1 cellular context compared by ENCODE assay signal in the genomic region with DNA sequence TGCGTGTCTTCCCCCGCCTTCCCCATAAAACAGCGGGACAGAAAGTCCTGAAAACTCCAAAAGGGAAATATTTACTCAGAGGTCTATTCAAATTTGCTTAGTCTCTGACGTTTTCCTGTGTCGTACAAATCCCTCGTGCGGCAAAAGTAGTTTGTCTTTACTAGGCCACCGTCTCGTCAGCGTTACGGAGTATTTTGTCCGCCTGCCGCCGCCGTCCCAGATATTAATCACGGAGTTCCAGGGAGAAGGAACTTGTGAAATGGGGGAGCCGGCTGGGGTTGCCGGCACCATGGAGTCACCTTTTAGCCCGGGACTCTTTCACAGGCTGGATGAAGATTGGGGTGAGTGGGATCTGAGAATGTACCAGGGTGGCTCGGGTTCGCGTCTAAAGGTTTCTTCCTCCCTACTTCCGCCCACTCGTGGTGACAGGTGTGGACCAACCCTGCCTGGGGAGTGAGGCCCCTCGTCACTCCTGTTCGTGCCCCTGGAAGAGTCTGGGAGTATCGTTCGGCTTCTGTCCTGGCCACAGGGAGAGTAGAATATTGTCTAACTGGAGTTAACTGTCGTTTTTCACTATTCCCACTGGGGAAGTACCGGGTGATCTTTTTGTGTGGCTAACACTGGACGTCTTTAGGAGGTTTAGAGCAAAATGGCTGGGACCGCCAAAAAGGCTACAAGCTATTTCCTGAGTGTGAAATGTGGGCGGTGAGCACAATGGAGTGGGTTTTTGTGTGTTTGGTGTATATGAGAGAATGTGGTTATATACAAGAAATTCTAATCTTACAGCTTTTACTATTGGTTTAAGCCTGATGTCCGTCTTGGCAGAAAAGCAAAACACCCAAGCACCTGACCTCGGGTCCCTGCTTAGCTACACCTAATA.
A peak's percentile ranks its signal among the peaks of the same experiment; 100 is the strongest.
TF ChIP-seq lines count a peak whose summit lies in the region.

A gene with protein sequence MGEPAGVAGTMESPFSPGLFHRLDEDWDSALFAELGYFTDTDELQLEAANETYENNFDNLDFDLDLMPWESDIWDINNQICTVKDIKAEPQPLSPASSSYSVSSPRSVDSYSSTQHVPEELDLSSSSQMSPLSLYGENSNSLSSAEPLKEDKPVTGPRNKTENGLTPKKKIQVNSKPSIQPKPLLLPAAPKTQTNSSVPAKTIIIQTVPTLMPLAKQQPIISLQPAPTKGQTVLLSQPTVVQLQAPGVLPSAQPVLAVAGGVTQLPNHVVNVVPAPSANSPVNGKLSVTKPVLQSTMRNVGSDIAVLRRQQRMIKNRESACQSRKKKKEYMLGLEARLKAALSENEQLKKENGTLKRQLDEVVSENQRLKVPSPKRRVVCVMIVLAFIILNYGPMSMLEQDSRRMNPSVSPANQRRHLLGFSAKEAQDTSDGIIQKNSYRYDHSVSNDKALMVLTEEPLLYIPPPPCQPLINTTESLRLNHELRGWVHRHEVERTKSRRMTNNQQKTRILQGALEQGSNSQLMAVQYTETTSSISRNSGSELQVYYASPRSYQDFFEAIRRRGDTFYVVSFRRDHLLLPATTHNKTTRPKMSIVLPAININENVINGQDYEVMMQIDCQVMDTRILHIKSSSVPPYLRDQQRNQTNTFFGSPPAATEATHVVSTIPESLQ (plus strand): TSS at position 219 of the 880 bp plus-strand sequence. CDS start 41 bp downstream, at position 260.

TF ChIP-seq in K562, 482 proteins besides CTCF, POLR2A, EP300 and RAD21 (continued from another document and continues in another):
- TF ChIP-seq, protein P1, sequence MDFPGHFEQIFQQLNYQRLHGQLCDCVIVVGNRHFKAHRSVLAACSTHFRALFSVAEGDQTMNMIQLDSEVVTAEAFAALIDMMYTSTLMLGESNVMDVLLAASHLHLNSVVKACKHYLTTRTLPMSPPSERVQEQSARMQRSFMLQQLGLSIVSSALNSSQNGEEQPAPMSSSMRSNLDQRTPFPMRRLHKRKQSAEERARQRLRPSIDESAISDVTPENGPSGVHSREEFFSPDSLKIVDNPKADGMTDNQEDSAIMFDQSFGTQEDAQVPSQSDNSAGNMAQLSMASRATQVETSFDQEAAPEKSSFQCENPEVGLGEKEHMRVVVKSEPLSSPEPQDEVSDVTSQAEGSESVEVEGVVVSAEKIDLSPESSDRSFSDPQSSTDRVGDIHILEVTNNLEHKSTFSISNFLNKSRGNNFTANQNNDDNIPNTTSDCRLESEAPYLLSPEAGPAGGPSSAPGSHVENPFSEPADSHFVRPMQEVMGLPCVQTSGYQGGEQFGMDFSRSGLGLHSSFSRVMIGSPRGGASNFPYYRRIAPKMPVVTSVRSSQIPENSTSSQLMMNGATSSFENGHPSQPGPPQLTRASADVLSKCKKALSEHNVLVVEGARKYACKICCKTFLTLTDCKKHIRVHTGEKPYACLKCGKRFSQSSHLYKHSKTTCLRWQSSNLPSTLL (IDR thresholded peaks at IDR 0.05) = no peak
- TF ChIP-seq, protein P2, sequence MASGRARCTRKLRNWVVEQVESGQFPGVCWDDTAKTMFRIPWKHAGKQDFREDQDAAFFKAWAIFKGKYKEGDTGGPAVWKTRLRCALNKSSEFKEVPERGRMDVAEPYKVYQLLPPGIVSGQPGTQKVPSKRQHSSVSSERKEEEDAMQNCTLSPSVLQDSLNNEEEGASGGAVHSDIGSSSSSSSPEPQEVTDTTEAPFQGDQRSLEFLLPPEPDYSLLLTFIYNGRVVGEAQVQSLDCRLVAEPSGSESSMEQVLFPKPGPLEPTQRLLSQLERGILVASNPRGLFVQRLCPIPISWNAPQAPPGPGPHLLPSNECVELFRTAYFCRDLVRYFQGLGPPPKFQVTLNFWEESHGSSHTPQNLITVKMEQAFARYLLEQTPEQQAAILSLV (tag; IDR thresholded peaks at IDR 0.05) = no peak
- TF ChIP-seq RBFOX2 (IDR thresholded peaks at IDR 0.05; ENCODE audit: low read depth, low read length) = peak; percentile 85
- no peak for TF ChIP-seq ZNF3 (CRISPR knock-in tag; IDR thresholded peaks at IDR 0.05)
- TF ChIP-seq ZKSCAN1 (IDR thresholded peaks at IDR 0.05; ENCODE audit: low read depth, low read length) = no peak
- TF ChIP-seq, protein P3, sequence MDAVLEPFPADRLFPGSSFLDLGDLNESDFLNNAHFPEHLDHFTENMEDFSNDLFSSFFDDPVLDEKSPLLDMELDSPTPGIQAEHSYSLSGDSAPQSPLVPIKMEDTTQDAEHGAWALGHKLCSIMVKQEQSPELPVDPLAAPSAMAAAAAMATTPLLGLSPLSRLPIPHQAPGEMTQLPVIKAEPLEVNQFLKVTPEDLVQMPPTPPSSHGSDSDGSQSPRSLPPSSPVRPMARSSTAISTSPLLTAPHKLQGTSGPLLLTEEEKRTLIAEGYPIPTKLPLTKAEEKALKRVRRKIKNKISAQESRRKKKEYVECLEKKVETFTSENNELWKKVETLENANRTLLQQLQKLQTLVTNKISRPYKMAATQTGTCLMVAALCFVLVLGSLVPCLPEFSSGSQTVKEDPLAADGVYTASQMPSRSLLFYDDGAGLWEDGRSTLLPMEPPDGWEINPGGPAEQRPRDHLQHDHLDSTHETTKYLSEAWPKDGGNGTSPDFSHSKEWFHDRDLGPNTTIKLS (IDR thresholded peaks at IDR 0.05; ENCODE audit: borderline replicate concordance, low read depth) = peak; percentile 46; the same call in 1 of the 2 replicates
- peak; percentile 88 for TF ChIP-seq SIN3B (IDR thresholded peaks at IDR 0.05; ENCODE audit: low read depth)
- TF ChIP-seq MAFK (IDR thresholded peaks at IDR 0.05; ENCODE audit: low read length) = peak; percentile 41; the same call in 1 of the 2 replicates
- TF ChIP-seq, protein P4, sequence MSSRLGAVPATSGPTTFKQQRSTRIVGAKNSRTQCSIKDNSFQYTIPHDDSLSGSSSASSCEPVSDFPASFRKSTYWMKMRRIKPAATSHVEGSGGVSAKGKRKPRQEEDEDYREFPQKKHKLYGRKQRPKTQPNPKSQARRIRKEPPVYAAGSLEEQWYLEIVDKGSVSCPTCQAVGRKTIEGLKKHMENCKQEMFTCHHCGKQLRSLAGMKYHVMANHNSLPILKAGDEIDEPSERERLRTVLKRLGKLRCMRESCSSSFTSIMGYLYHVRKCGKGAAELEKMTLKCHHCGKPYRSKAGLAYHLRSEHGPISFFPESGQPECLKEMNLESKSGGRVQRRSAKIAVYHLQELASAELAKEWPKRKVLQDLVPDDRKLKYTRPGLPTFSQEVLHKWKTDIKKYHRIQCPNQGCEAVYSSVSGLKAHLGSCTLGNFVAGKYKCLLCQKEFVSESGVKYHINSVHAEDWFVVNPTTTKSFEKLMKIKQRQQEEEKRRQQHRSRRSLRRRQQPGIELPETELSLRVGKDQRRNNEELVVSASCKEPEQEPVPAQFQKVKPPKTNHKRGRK (tag; IDR thresholded peaks at IDR 0.05) = no peak
- 0 out of 2 replicates have a peak, but pooled peaks have one; percentile 11 for TF ChIP-seq ZNF41 (CRISPR knock-in tag; conservative IDR thresholded peaks at IDR 0.05)
- peak; percentile 46; the same call in 1 of the 2 replicates for TF ChIP-seq MAFF (IDR thresholded peaks at IDR 0.05; ENCODE audit: low read length)
- TF ChIP-seq XRCC4 (IDR thresholded peaks at IDR 0.05; ENCODE audit: extremely low read depth, insufficient read depth, insufficient read length) = no peak
- peak; percentile 54; the same call in 1 of the 2 replicates for TF ChIP-seq SP1 (CRISPR knock-in tag; IDR thresholded peaks at IDR 0.05)
- TF ChIP-seq, protein P5, sequence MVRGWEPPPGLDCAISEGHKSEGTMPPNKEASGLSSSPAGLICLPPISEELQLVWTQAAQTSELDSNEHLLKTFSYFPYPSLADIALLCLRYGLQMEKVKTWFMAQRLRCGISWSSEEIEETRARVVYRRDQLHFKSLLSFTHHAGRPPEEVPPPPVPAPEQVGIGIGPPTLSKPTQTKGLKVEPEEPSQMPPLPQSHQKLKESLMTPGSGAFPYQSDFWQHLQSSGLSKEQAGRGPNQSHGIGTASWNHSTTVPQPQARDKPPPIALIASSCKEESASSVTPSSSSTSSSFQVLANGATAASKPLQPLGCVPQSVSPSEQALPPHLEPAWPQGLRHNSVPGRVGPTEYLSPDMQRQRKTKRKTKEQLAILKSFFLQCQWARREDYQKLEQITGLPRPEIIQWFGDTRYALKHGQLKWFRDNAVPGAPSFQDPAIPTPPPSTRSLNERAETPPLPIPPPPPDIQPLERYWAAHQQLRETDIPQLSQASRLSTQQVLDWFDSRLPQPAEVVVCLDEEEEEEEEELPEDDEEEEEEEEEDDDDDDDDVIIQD (CRISPR knock-in tag; IDR thresholded peaks at IDR 0.05) = no peak
- peak; percentile 90 for TF ChIP-seq CC2D1A (IDR thresholded peaks at IDR 0.05)
- TF ChIP-seq, protein P6, sequence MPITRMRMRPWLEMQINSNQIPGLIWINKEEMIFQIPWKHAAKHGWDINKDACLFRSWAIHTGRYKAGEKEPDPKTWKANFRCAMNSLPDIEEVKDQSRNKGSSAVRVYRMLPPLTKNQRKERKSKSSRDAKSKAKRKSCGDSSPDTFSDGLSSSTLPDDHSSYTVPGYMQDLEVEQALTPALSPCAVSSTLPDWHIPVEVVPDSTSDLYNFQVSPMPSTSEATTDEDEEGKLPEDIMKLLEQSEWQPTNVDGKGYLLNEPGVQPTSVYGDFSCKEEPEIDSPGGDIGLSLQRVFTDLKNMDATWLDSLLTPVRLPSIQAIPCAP (CRISPR knock-in tag; IDR thresholded peaks at IDR 0.05; ENCODE audit: borderline replicate concordance) = no peak
- TF ChIP-seq NCOA2 (IDR thresholded peaks at IDR 0.05; ENCODE audit: partially characterized antibody in 2 of 2) = peak in 1 of 2 experiments; percentile 97
- no peak for TF ChIP-seq E2F3 (CRISPR knock-in tag; IDR thresholded peaks at IDR 0.05)
- TF ChIP-seq POLR2AphosphoS2 (IDR thresholded peaks at IDR 0.05; ENCODE audit: low read length) = no peak
- TF ChIP-seq, protein P7, sequence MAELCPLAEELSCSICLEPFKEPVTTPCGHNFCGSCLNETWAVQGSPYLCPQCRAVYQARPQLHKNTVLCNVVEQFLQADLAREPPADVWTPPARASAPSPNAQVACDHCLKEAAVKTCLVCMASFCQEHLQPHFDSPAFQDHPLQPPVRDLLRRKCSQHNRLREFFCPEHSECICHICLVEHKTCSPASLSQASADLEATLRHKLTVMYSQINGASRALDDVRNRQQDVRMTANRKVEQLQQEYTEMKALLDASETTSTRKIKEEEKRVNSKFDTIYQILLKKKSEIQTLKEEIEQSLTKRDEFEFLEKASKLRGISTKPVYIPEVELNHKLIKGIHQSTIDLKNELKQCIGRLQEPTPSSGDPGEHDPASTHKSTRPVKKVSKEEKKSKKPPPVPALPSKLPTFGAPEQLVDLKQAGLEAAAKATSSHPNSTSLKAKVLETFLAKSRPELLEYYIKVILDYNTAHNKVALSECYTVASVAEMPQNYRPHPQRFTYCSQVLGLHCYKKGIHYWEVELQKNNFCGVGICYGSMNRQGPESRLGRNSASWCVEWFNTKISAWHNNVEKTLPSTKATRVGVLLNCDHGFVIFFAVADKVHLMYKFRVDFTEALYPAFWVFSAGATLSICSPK (IDR thresholded peaks at IDR 0.05; ENCODE audit: borderline replicate concordance) = peak; percentile 59; the same call in 1 of the 2 replicates
- no peak for TF ChIP-seq ZNF444 (CRISPR knock-in tag; IDR thresholded peaks at IDR 0.05)
- TF ChIP-seq KAT2B (IDR thresholded peaks at IDR 0.05; ENCODE audit: low read depth, low read length) = no peak
- no peak for TF ChIP-seq CBFA2T3 (IDR thresholded peaks at IDR 0.05)
- TF ChIP-seq SMARCC2 (IDR thresholded peaks at IDR 0.05; ENCODE audit: low read depth) = no peak
- TF ChIP-seq, protein P8, sequence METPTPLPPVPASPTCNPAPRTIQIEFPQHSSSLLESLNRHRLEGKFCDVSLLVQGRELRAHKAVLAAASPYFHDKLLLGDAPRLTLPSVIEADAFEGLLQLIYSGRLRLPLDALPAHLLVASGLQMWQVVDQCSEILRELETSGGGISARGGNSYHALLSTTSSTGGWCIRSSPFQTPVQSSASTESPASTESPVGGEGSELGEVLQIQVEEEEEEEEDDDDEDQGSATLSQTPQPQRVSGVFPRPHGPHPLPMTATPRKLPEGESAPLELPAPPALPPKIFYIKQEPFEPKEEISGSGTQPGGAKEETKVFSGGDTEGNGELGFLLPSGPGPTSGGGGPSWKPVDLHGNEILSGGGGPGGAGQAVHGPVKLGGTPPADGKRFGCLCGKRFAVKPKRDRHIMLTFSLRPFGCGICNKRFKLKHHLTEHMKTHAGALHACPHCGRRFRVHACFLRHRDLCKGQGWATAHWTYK (CRISPR knock-in tag; IDR thresholded peaks at IDR 0.05) = no peak
- TF ChIP-seq ADNP (tag; IDR thresholded peaks at IDR 0.05) = no peak
- TF ChIP-seq, protein P9, sequence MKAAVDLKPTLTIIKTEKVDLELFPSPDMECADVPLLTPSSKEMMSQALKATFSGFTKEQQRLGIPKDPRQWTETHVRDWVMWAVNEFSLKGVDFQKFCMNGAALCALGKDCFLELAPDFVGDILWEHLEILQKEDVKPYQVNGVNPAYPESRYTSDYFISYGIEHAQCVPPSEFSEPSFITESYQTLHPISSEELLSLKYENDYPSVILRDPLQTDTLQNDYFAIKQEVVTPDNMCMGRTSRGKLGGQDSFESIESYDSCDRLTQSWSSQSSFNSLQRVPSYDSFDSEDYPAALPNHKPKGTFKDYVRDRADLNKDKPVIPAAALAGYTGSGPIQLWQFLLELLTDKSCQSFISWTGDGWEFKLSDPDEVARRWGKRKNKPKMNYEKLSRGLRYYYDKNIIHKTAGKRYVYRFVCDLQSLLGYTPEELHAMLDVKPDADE (conservative IDR thresholded peaks at IDR 0.05; ENCODE audit: control insufficient read depth, low read depth, low read length) = no peak
- TF ChIP-seq TFAM (CRISPR knock-in tag; conservative IDR thresholded peaks at IDR 0.05) = no peak
- no peak for TF ChIP-seq CREBBP (IDR thresholded peaks at IDR 0.05; ENCODE audit: low read depth, low read length)
- TF ChIP-seq EWSR1 (IDR thresholded peaks at IDR 0.05; ENCODE audit: borderline replicate concordance, low read depth, partially characterized antibody) = no peak
- peak; percentile 72 for TF ChIP-seq ETV5 (CRISPR knock-in tag; IDR thresholded peaks at IDR 0.05; ENCODE audit: low read depth)
- peak; percentile 91 for TF ChIP-seq C11orf30 (IDR thresholded peaks at IDR 0.05; ENCODE audit: low read depth)
- peak; percentile 90 for TF ChIP-seq TAF1 (IDR thresholded peaks at IDR 0.05; ENCODE audit: control insufficient read depth, extremely low read depth, insufficient read depth, low read length, severe bottlenecking)
- TF ChIP-seq, protein P10, sequence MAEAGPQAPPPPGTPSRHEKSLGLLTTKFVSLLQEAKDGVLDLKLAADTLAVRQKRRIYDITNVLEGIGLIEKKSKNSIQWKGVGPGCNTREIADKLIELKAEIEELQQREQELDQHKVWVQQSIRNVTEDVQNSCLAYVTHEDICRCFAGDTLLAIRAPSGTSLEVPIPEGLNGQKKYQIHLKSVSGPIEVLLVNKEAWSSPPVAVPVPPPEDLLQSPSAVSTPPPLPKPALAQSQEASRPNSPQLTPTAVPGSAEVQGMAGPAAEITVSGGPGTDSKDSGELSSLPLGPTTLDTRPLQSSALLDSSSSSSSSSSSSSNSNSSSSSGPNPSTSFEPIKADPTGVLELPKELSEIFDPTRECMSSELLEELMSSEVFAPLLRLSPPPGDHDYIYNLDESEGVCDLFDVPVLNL (CRISPR knock-in tag; IDR thresholded peaks at IDR 0.05; ENCODE audit: low read depth) = no peak
